1 cellular context compared by ENCODE assay signal in genomic region chr16:78100162-78100467, GRCh38.
TF ChIP-seq lines count a peak whose summit lies in the region.

No MANE protein-coding gene starts in this region.

TF ChIP-seq in K562, 482 proteins besides CTCF, POLR2A, EP300 and RAD21 (continued from another document):
- TF ChIP-seq, protein P1, sequence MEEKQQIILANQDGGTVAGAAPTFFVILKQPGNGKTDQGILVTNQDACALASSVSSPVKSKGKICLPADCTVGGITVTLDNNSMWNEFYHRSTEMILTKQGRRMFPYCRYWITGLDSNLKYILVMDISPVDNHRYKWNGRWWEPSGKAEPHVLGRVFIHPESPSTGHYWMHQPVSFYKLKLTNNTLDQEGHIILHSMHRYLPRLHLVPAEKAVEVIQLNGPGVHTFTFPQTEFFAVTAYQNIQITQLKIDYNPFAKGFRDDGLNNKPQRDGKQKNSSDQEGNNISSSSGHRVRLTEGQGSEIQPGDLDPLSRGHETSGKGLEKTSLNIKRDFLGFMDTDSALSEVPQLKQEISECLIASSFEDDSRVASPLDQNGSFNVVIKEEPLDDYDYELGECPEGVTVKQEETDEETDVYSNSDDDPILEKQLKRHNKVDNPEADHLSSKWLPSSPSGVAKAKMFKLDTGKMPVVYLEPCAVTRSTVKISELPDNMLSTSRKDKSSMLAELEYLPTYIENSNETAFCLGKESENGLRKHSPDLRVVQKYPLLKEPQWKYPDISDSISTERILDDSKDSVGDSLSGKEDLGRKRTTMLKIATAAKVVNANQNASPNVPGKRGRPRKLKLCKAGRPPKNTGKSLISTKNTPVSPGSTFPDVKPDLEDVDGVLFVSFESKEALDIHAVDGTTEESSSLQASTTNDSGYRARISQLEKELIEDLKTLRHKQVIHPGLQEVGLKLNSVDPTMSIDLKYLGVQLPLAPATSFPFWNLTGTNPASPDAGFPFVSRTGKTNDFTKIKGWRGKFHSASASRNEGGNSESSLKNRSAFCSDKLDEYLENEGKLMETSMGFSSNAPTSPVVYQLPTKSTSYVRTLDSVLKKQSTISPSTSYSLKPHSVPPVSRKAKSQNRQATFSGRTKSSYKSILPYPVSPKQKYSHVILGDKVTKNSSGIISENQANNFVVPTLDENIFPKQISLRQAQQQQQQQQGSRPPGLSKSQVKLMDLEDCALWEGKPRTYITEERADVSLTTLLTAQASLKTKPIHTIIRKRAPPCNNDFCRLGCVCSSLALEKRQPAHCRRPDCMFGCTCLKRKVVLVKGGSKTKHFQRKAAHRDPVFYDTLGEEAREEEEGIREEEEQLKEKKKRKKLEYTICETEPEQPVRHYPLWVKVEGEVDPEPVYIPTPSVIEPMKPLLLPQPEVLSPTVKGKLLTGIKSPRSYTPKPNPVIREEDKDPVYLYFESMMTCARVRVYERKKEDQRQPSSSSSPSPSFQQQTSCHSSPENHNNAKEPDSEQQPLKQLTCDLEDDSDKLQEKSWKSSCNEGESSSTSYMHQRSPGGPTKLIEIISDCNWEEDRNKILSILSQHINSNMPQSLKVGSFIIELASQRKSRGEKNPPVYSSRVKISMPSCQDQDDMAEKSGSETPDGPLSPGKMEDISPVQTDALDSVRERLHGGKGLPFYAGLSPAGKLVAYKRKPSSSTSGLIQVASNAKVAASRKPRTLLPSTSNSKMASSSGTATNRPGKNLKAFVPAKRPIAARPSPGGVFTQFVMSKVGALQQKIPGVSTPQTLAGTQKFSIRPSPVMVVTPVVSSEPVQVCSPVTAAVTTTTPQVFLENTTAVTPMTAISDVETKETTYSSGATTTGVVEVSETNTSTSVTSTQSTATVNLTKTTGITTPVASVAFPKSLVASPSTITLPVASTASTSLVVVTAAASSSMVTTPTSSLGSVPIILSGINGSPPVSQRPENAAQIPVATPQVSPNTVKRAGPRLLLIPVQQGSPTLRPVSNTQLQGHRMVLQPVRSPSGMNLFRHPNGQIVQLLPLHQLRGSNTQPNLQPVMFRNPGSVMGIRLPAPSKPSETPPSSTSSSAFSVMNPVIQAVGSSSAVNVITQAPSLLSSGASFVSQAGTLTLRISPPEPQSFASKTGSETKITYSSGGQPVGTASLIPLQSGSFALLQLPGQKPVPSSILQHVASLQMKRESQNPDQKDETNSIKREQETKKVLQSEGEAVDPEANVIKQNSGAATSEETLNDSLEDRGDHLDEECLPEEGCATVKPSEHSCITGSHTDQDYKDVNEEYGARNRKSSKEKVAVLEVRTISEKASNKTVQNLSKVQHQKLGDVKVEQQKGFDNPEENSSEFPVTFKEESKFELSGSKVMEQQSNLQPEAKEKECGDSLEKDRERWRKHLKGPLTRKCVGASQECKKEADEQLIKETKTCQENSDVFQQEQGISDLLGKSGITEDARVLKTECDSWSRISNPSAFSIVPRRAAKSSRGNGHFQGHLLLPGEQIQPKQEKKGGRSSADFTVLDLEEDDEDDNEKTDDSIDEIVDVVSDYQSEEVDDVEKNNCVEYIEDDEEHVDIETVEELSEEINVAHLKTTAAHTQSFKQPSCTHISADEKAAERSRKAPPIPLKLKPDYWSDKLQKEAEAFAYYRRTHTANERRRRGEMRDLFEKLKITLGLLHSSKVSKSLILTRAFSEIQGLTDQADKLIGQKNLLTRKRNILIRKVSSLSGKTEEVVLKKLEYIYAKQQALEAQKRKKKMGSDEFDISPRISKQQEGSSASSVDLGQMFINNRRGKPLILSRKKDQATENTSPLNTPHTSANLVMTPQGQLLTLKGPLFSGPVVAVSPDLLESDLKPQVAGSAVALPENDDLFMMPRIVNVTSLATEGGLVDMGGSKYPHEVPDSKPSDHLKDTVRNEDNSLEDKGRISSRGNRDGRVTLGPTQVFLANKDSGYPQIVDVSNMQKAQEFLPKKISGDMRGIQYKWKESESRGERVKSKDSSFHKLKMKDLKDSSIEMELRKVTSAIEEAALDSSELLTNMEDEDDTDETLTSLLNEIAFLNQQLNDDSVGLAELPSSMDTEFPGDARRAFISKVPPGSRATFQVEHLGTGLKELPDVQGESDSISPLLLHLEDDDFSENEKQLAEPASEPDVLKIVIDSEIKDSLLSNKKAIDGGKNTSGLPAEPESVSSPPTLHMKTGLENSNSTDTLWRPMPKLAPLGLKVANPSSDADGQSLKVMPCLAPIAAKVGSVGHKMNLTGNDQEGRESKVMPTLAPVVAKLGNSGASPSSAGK (IDR thresholded peaks at IDR 0.05) = peak; percentile 62; the same call in 1 of the 2 replicates
- TF ChIP-seq FOXJ3 (CRISPR knock-in tag; IDR thresholded peaks at IDR 0.05) (0 out of 2 replicates have a peak, but pooled peaks have one; percentile 22), ZNF232 (CRISPR knock-in tag; IDR thresholded peaks at IDR 0.05) (0 out of 2 replicates have a peak, but pooled peaks have one; percentile 63)
